In genomic region chr1:19469004-19469403, GRCh38 we compare ENCODE assay signal across 10 cellular contexts. TPM values are rescaled to one million over a fixed set of nuclear protein-coding genes. Genes with fewer than 3 reads are reported as not detected.
A peak's percentile ranks its signal among the peaks of the same experiment; 100 is the strongest.
DNase-seq lines count a peak whose midpoint lies in the region; ATAC-seq and TF ChIP-seq lines count a peak whose summit lies in the region.
"Had no signal": no experiment of that assay in that cellular context is flagged by ENCODE, and none has a peak within 500 bp of the region (broad histone marks: within the 10 kb centered on the region; RNA-seq: fewer than 3 reads in every experiment).

No MANE protein-coding gene starts in this region.

- peaks cover 3% of the 10 kb centered on the region; the same call in 1 of the 2 replicates for H3F3A ChIP-seq in GM23338 (replicated peaks; ENCODE audit: low read depth)

- H3K9me2 ChIP-seq in GM23338 (ENCODE audit: insufficient read depth): no peaks in the 10 kb centered on the region

- peak overlapping the region; percentile 15 for H3K27ac ChIP-seq in A673 (ENCODE audit: low read depth, low read length, poor library complexity, severe bottlenecking)
- no peak overlapping the region for H3K27ac ChIP-seq in GM23338 (ENCODE audit: low read depth)
- H3K27ac ChIP-seq in brain microvascular endothelial cell: peak overlapping the region; percentile 0

- H3K4me3 Mint-ChIP-seq in GM23338 (no peak overlapping the region; the same call in 2 of the 3 replicates), natural killer cell (peak overlapping the region; percentile 80)

- H3K27me3 ChIP-seq in A673 (replicated peaks; ENCODE audit: insufficient read depth, low read depth, low read length, poor library complexity) (no peaks in the 10 kb centered on the region), GM23338 (ENCODE audit: insufficient read depth) (no peaks in the 10 kb centered on the region), brain microvascular endothelial cell (replicated peaks) (no peaks in the 10 kb centered on the region)

- H3K36me3 Mint-ChIP-seq in GM23338 (ENCODE audit: low read depth) (peaks cover 29% of the 10 kb centered on the region), natural killer cell (no peaks in the 10 kb centered on the region)

- no peaks in the 10 kb centered on the region for H3K9me3 ChIP-seq in A673 (ENCODE audit: low read depth, low read length, poor library complexity, severe bottlenecking)

- H3K4me3 ChIP-seq in A673 (ENCODE audit: low read depth, low read length, poor library complexity, severe bottlenecking) (no peak overlapping the region), GM23338 (no peak overlapping the region), brain microvascular endothelial cell (ENCODE audit: low read depth, low read length) (no peak overlapping the region)

- in situ Hi-C loops in brain microvascular endothelial cell (cut with HindIII; ENCODE audit: low pct_ligation_motif_present, low sequenced_read_pairs): no loop called here

- peak overlapping the region; percentile 55; the same call in 1 of the 2 replicates for H3K4me2 ChIP-seq in GM23338

- no peak overlapping the region for H2AFZ ChIP-seq in GM23338

- H3K4me1 Mint-ChIP-seq in GM23338: peaks cover 70% of the 10 kb centered on the region
- H3K4me1 Mint-ChIP-seq in natural killer cell: peaks cover 63 to 69% of the 10 kb centered on the region in 2 donors

- H3K27me3 Mint-ChIP-seq in GM23338 (ENCODE audit: insufficient read depth, low read depth, poor library complexity) (peaks cover 2% of the 10 kb centered on the region), natural killer cell (ENCODE audit: low read depth in 2 of 2) (no peaks in the 10 kb centered on the region)

- H3K79me2 ChIP-seq in GM23338 (replicated peaks; ENCODE audit: insufficient read depth): peaks cover 100% of the 10 kb centered on the region

- ATAC-seq in GM23338 (no peak), natural killer cell (no peak), GM18498 (IDR thresholded peaks at IDR 0.05; ENCODE audit: unreplicated experiment) (no peak)

- peak overlapping the region; percentile 32; the same call in 1 of the 2 replicates for H3K27ac Mint-ChIP-seq in GM23338
- peak overlapping the region; percentile 90 to 91 for H3K27ac Mint-ChIP-seq in natural killer cell

- POLR2A ChIA-PET in A673 (lab: Charles Lee; ENCODE audit: low non-redundant PET): no interaction called here

- no TSS peak for BruUV-seq in A673 (replicated peaks; lab: Mats Ljungman, UMichigan)

- intact Hi-C loops in A673 (cut with micrococcal nuclease; ENCODE audit: unreplicated experiment): no loop called here
- intact Hi-C loops in natural killer cell (cut with micrococcal nuclease): no loop called here

- CTCF ChIA-PET in A673 (lab: Charles Lee): no interaction called here

- H3K36me3 ChIP-seq in A673 (ENCODE audit: insufficient read depth, low read length, poor library complexity, severe bottlenecking) (no peaks in the 10 kb centered on the region), GM23338 (ENCODE audit: insufficient read depth) (no peaks in the 10 kb centered on the region), brain microvascular endothelial cell (replicated peaks) (peaks cover 16% of the 10 kb centered on the region)

- H4K20me1 ChIP-seq in GM23338 (replicated peaks; ENCODE audit: insufficient read depth): peaks cover 91% of the 10 kb centered on the region

- no peak for TF ChIP-seq CTCF in A673 (conservative IDR thresholded peaks at IDR 0.05; ENCODE audit: low read depth, low read length)
- no peak for TF ChIP-seq CTCF in GM23338 (conservative IDR thresholded peaks at IDR 0.05; ENCODE audit: low read depth in 2 of 2)
- TF ChIP-seq CTCF in brain microvascular endothelial cell (IDR thresholded peaks at IDR 0.05; ENCODE audit: low read depth, low read length, missing control alignments): no peak
- no peak for TF ChIP-seq CTCF in natural killer cell (IDR thresholded peaks at IDR 0.05)

- no peak for DNase-seq in A673 (ENCODE audit: low spot score)
- DNase-seq in GM23338 (ENCODE audit: low spot score): no peak
- DNase-seq in brain microvascular endothelial cell: no peak
- no peak for DNase-seq in natural killer cell
- no peak for DNase-seq in HCEC 1CT
- no peak for DNase-seq in DMS153 treated with DMSO at 0.1 percent for 48 hours (lab: John Stamatoyannopoulos, UW; ENCODE audit: unreplicated experiment)
- no peak for DNase-seq in globus pallidus (ENCODE audit: low spot score)
- DNase-seq: MM.1S, T1000 had no signal

- H3K4me1 ChIP-seq in A673 (ENCODE audit: insufficient read depth, low read length, poor library complexity, severe bottlenecking): peaks cover 25% of the 10 kb centered on the region
- peaks cover 60% of the 10 kb centered on the region for H3K4me1 ChIP-seq in GM23338 (ENCODE audit: insufficient read depth)

- H3K9me3 Mint-ChIP-seq in GM23338: no peaks in the 10 kb centered on the region; the same call in 1 of the 3 replicates
- H3K9me3 Mint-ChIP-seq in natural killer cell: no peaks in the 10 kb centered on the region

TF ChIP-seq in GM23338, 12 proteins besides CTCF, POLR2A, EP300 and RAD21:
- TF ChIP-seq NANOG (IDR thresholded peaks at IDR 0.05; ENCODE audit: borderline replicate concordance) (no peak), ZNF331 (CRISPR knock-in tag; IDR thresholded peaks at IDR 0.05; ENCODE audit: low read depth) (no peak), STAT1 (IDR thresholded peaks at IDR 0.05; ENCODE audit: unreplicated experiment) (no peak), EZH2phosphoT487 (IDR thresholded peaks at IDR 0.05; ENCODE audit: unreplicated experiment) (no peak), JUNB (IDR thresholded peaks at IDR 0.05; ENCODE audit: unreplicated experiment) (no peak), EZH2 (IDR thresholded peaks at IDR 0.05; ENCODE audit: low read depth, unreplicated experiment) (no peak)
- TF ChIP-seq, protein P1, sequence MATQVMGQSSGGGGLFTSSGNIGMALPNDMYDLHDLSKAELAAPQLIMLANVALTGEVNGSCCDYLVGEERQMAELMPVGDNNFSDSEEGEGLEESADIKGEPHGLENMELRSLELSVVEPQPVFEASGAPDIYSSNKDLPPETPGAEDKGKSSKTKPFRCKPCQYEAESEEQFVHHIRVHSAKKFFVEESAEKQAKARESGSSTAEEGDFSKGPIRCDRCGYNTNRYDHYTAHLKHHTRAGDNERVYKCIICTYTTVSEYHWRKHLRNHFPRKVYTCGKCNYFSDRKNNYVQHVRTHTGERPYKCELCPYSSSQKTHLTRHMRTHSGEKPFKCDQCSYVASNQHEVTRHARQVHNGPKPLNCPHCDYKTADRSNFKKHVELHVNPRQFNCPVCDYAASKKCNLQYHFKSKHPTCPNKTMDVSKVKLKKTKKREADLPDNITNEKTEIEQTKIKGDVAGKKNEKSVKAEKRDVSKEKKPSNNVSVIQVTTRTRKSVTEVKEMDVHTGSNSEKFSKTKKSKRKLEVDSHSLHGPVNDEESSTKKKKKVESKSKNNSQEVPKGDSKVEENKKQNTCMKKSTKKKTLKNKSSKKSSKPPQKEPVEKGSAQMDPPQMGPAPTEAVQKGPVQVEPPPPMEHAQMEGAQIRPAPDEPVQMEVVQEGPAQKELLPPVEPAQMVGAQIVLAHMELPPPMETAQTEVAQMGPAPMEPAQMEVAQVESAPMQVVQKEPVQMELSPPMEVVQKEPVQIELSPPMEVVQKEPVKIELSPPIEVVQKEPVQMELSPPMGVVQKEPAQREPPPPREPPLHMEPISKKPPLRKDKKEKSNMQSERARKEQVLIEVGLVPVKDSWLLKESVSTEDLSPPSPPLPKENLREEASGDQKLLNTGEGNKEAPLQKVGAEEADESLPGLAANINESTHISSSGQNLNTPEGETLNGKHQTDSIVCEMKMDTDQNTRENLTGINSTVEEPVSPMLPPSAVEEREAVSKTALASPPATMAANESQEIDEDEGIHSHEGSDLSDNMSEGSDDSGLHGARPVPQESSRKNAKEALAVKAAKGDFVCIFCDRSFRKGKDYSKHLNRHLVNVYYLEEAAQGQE (IDR thresholded peaks at IDR 0.05; ENCODE audit: unreplicated experiment): no peak

RNA-seq across cellular contexts. Expression of gene CAPZB, which starts 16.3 kb away (rescaled TPM):
- total RNA-seq in A673 (2021): 206 and 214 TPM in 2 replicates
- 183 and 195 TPM in 2 replicates for total RNA-seq in GM23338 (2014; rRNA removed; shearing (Covaris generic))
- 320 and 348 TPM in 2 replicates for polyA plus RNA-seq in GM23338 (2016; fragmentation: Nextera tagmentation; extraction: Ambion mirVana)
- 100 to 1,000 TPM; 369 to 393 (median 375) TPM for total RNA-seq in natural killer cell
